ENCODE assay signal across 17 cellular contexts in genomic region chr17:802481-802880, GRCh38.
"Had no signal": no experiment of that assay in that cellular context is flagged by ENCODE, and none has a peak within 500 bp of the region (broad histone marks: within the 10 kb centered on the region; RNA-seq: fewer than 3 reads in every experiment).

No MANE protein-coding gene starts in this region.

- H3K36me3 ChIP-seq: neutrophil had no signal

- H3K9me3 ChIP-seq: esophagus muscularis mucosa, gastroesophageal sphincter, left lung, lower lobe of right lung, neutrophil had no signal

- H3K27ac Mint-ChIP-seq: memory B cell had no signal

- H3K4me1 Mint-ChIP-seq: memory B cell, naive B cell had no signal

- H3K4me1 ChIP-seq: esophagus muscularis mucosa, gastroesophageal sphincter, left lung, lower lobe of right lung had no signal

- ATAC-seq: gastroesophageal sphincter, left lung, lower lobe of right lung had no signal

- DNase-seq: effector memory CD4-positive, alpha-beta T cell; glutamatergic neuron; islet precursor cell; left lung; lower lobe of right lung; naive B cell; nephron progenitor cell; right cardiac atrium; small intestine; stimulated activated CD4-positive, alpha-beta T cell treated with anti-CD3 and anti-CD28 coated beads, Interleukin-12 subunit alpha, Interleukin-12 subunit beta, amount 100 ng/mL, for 4 hours; stimulated activated naive CD4-positive, alpha-beta T cell; trophoblast cell had no signal

- H3K27me3 ChIP-seq: esophagus muscularis mucosa, gastroesophageal sphincter, left lung, neutrophil had no signal

- H3K4me3 ChIP-seq: esophagus muscularis mucosa, gastroesophageal sphincter, left lung, lower lobe of right lung had no signal

- H3K4me3 Mint-ChIP-seq: memory B cell, nephron progenitor cell had no signal

- H3K36me3 Mint-ChIP-seq: memory B cell, naive B cell had no signal

- H3K27ac ChIP-seq: epithelial cell of prostate, esophagus muscularis mucosa, gastroesophageal sphincter, left lung, lower lobe of right lung, neutrophil had no signal

- H3K9me3 Mint-ChIP-seq: memory B cell, naive B cell, nephron progenitor cell had no signal

- H3K27me3 Mint-ChIP-seq: memory B cell, naive B cell had no signal
